In genomic region chr4:53671757-53672156, GRCh38 we compare ENCODE assay signal across 23 cellular contexts.
DNase-seq lines count a peak whose midpoint lies in the region; ATAC-seq and TF ChIP-seq lines count a peak whose summit lies in the region.
"Had no signal": no experiment of that assay in that cellular context is flagged by ENCODE, and none has a peak within 500 bp of the region (broad histone marks: within the 10 kb centered on the region; RNA-seq: fewer than 3 reads in every experiment).

No MANE protein-coding gene starts in this region.

- H3K4me1 ChIP-seq in ACC112 (ENCODE audit: control insufficient read depth, insufficient read depth, low read length, unreplicated experiment), result peaks cover 11% of the 10 kb centered on the region
- H3K4me1 ChIP-seq in body of pancreas, result peaks cover 21% of the 10 kb centered on the region
- H3K4me1 ChIP-seq in sigmoid colon, result no peaks in the 10 kb centered on the region
- H3K4me1 ChIP-seq: thyroid gland had no signal

- peak overlapping the region; percentile 10 for H2AFZ ChIP-seq in ACC112 (ENCODE audit: low read length, unreplicated experiment)

- H3K79me2 ChIP-seq in ACC112 (ENCODE audit: control insufficient read depth, insufficient read depth, low read length, unreplicated experiment), result no peaks in the 10 kb centered on the region

- intact Hi-C loops in body of pancreas (cut with DNase I) (no loop called here), sigmoid colon (cut with DNase I) (no loop called here)

- no peak for TF ChIP-seq EP300 in sigmoid colon (IDR thresholded peaks at IDR 0.05)

- no peaks in the 10 kb centered on the region for H3K9me3 ChIP-seq in body of pancreas
- H3K9me3 ChIP-seq in sigmoid colon, result peaks cover 0 to 4% (median 0%) of the 10 kb centered on the region in 4 donors
- H3K9me3 ChIP-seq: thyroid gland had no signal

- WGBS in body of pancreas, 2 donors, result 13 to 25% methylated on average over 2 of the region's 2 CpGs
- 12 to 55% methylated on average over 2 of the region's 2 CpGs for WGBS in sigmoid colon, 2 donors

- ATAC-seq in body of pancreas, result peak; percentile 92
- ATAC-seq: sciatic nerve had no signal

- DNase-seq in NCI-H1092 (lab: John Stamatoyannopoulos, UW) (peak; percentile 43), NCI-H345 (lab: John Stamatoyannopoulos, UW) (peak; percentile 78), body of pancreas (peak; percentile 64 to 81 (median 78)), hippocampal formation (lab: John Stamatoyannopoulos, UW) (no peak), sigmoid colon (no peak), NOMO-1 treated with dmso at 0.1 percent for 144 hours (lab: John Stamatoyannopoulos, UW; ENCODE audit: unreplicated experiment) (no peak)
- DNase-seq in activated CD4-positive, alpha-beta T cell treated with anti-CD3 and anti-CD28 coated beads, Interleukin-2, amount 50 U/mL, for 4 hours, result no peak
- DNase-seq: activated CD4-positive, alpha-beta T cell treated with anti-CD3 and anti-CD28 coated beads, Interleukin-2, amount 50 U/mL, for 48 hours; activated naive CD4-positive, alpha-beta T cell treated with anti-CD3 and anti-CD28 coated beads for 36 hours; aorta; CD4-positive, CD25-positive, alpha-beta regulatory T cell; endodermal cell; glutamatergic neuron; MM.1S; NCI-H226; OCI-M1; stimulated activated CD4-positive, alpha-beta T cell treated with anti-CD3 and anti-CD28 coated beads, Interleukin-1b, Interleukin-23, amount 100 ng/mL, for 48 hours; stimulated activated naive CD4-positive, alpha-beta T cell; thyroid gland; WERI-Rb-1 had no signal

- H3K27me3 ChIP-seq in ACC112 (ENCODE audit: insufficient read depth, low read length), result no peaks in the 10 kb centered on the region
- no peaks in the 10 kb centered on the region for H3K27me3 ChIP-seq in body of pancreas
- H3K27me3 ChIP-seq in sigmoid colon, result no peaks in the 10 kb centered on the region
- H3K27me3 ChIP-seq: thyroid gland had no signal

- TF ChIP-seq POLR2A in body of pancreas (IDR thresholded peaks at IDR 0.05) (no peak), sigmoid colon (IDR thresholded peaks at IDR 0.05) (no peak)

- H3K4me3 ChIP-seq in ACC112 (ENCODE audit: low read depth, low read length) (no peak overlapping the region), body of pancreas (no peak overlapping the region), sigmoid colon (no peak overlapping the region)
- H3K4me3 ChIP-seq: lung, thyroid gland had no signal

- H3K27ac ChIP-seq in ACC112 (ENCODE audit: low read depth, low read length) (no peak overlapping the region), body of pancreas (peak overlapping the region in 3 of 4 donors; percentile 15 to 63 (median 22)), sigmoid colon (no peak overlapping the region)
- H3K27ac ChIP-seq: thyroid gland, WERI-Rb-1 had no signal

- no peaks in the 10 kb centered on the region for H3K36me3 ChIP-seq in ACC112 (ENCODE audit: insufficient read depth, low read length)
- no peaks in the 10 kb centered on the region for H3K36me3 ChIP-seq in body of pancreas (replicated peaks in 1 of 2; ENCODE audit: insufficient read depth in 1 of 2, low read depth in 2 of 2)
- no peaks in the 10 kb centered on the region for H3K36me3 ChIP-seq in sigmoid colon
- H3K36me3 ChIP-seq: thyroid gland, WERI-Rb-1 had no signal

- TF ChIP-seq CTCF in body of pancreas (IDR thresholded peaks at IDR 0.05) (no peak), sigmoid colon (IDR thresholded peaks at IDR 0.05) (no peak)

Comparison
In these comparisons a context has a peak if more than half of its experiments do, and no peak if none do; other contexts are left out.
1. H3K27ac ChIP-seq: peak in body of pancreas (3 of 4); none in ACC112 (single experiment) and sigmoid colon (0 of 4).
2. DNase-seq: peak in NCI-H1092 (single experiment), NCI-H345 (single experiment) and body of pancreas (4 of 4); none in activated CD4-positive, alpha-beta T cell treated with anti-CD3 and anti-CD28 coated beads, Interleukin-2, amount 50 U/mL, for 4 hours (0 of 2), hippocampal formation (0 of 2), sigmoid colon (single experiment) and NOMO-1 treated with dmso at 0.1 percent for 144 hours (single experiment).